Comparison of ENCODE assay signal across 8 cellular contexts in the genomic region with DNA sequence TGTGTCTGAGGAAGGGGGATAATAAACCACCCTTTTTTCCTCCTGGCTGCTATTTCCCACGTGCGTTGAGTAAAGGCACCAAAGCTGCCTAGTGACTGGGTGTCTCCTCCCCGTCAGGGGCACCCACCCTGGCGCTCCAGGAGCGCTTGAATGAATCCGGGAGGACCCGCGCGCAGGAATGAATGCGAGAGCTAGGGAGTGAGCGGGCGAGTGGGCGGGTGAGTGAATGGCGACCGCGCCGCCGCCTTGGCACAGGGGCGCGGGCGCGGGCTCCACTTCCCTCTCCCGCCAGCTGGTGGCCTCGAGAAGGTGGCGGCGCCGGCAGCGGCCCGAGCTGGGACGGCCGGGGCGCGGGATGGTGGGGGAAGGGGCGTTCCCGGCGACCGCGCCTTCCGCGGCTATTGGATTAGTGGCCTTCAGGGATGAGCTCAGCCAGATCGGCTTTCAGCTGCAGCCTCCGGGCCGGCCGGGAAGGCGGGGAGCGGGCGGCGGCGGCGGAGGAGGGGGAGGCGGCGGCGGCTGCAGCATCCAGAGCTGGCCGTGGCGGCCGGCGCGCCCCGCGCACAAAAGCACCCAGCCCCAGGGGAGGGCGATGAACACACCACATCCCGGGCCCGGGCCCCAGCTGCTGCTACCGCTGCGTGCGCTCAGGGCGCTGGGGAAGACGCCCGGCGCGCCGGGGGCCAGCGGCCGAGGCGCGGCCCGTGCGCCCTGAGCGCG. TPM values are rescaled to one million over a fixed set of nuclear protein-coding genes. Genes with fewer than 3 reads are reported as not detected.
DNase-seq lines count a peak whose midpoint lies in the region; ATAC-seq lines count a peak whose summit lies in the region.

Gene SPSB4, plus strand, starts transcription at position 435 of the 720 bp plus-strand sequence. CDS start 14,758 bp downstream, outside the sequence.

- ATAC-seq in activated CD4-positive, alpha-beta T cell treated with anti-CD3 and anti-CD28 coated beads for 36 hours = peak; percentile 76
- peak; percentile 92 to 94 for ATAC-seq in left cardiac atrium
- ATAC-seq in HG03378 (IDR thresholded peaks at IDR 0.05; ENCODE audit: unreplicated experiment) = no peak
- no peak for ATAC-seq in HG02588 (IDR thresholded peaks at IDR 0.05; ENCODE audit: unreplicated experiment)

- H3K4me3 Mint-ChIP-seq in activated CD4-positive, alpha-beta T cell treated with anti-CD3 and anti-CD28 coated beads for 36 hours = peak within 1 kb of the TSS; percentile 61

- H3K27me3 Mint-ChIP-seq in activated CD4-positive, alpha-beta T cell treated with anti-CD3 and anti-CD28 coated beads for 36 hours = peaks cover 44% of the 10 kb centered on the region

- H3K4me1 Mint-ChIP-seq in activated CD4-positive, alpha-beta T cell treated with anti-CD3 and anti-CD28 coated beads for 36 hours = peaks cover 7% of the 10 kb centered on the region

- POLR2A ChIA-PET in activated CD4-positive, alpha-beta T cell treated with anti-CD3 and anti-CD28 coated beads for 36 hours (lab: Charles Lee) = no interaction called here

- no peaks in the 10 kb centered on the region for H3K9me3 Mint-ChIP-seq in activated CD4-positive, alpha-beta T cell treated with anti-CD3 and anti-CD28 coated beads for 36 hours (ENCODE audit: low read depth)

- peak; percentile 58 for DNase-seq in activated CD4-positive, alpha-beta T cell treated with anti-CD3 and anti-CD28 coated beads for 36 hours
- DNase-seq in activated CD4-positive, alpha-beta T cell treated with anti-CD3 and anti-CD28 coated beads, Interleukin-2, amount 50 U/mL, for 1 hour = no peak
- DNase-seq in NCI-H2107 (lab: John Stamatoyannopoulos, UW) (peak; percentile 53), left cardiac atrium (peak; percentile 76), retina (peak; percentile 93)
- peak; percentile 45 to 56 for DNase-seq in activated T-cell treated with anti-CD3 and anti-CD28 coated beads, Interleukin-2, amount 50 U/mL, for 48 hours

- H3K36me3 Mint-ChIP-seq in activated CD4-positive, alpha-beta T cell treated with anti-CD3 and anti-CD28 coated beads for 36 hours (ENCODE audit: low read depth) = no peaks in the 10 kb centered on the region

- CTCF ChIA-PET in activated CD4-positive, alpha-beta T cell treated with anti-CD3 and anti-CD28 coated beads for 36 hours (lab: Charles Lee) = interaction anchor here (0.7 to 1.6 kb wide), 7 partner anchors 10 to 59 kb away, joined by 3 to 4 read pairs (median 3); no protein-coding TSS in a partner anchor

- intact Hi-C loops in activated CD4-positive, alpha-beta T cell treated with anti-CD3 and anti-CD28 coated beads for 36 hours (cut with DNase I, micrococcal nuclease) = loop anchor here in 1 of 2 experiments (5.0 kb wide), 1 partner anchor 56 kb away; no protein-coding TSS in a partner anchor
- intact Hi-C loops in left cardiac atrium (cut with DNase I) = loop anchor here (2.0 to 10.0 kb wide), 2 partner anchors 54 to 142 kb away; no protein-coding TSS in a partner anchor

- H3K27ac Mint-ChIP-seq in activated CD4-positive, alpha-beta T cell treated with anti-CD3 and anti-CD28 coated beads for 36 hours = no peak within 1 kb of the TSS

RNA-seq across cellular contexts. Expression of gene SPSB4, which starts in this region (rescaled TPM):
- not detected for total RNA-seq in activated CD4-positive, alpha-beta T cell treated with anti-CD3 and anti-CD28 coated beads for 36 hours
- 1 to 10 TPM; 3.0 to 6.9 TPM for total RNA-seq in left cardiac atrium

Comparison
In these comparisons a context has a peak if more than half of its experiments do, and no peak if none do; other contexts are left out.
1. Peak in DNase-seq and ATAC-seq in activated CD4-positive, alpha-beta T cell treated with anti-CD3 and anti-CD28 coated beads for 36 hours; RNA of the gene not detected or under 1 TPM.
2. ATAC-seq: peak in left cardiac atrium (2 of 2); none in HG03378 (single experiment) and HG02588 (single experiment).